In genomic region chr11:110294509-110294908, GRCh38 we compare ENCODE assay signal across 8 cellular contexts. TPM values are rescaled to one million over a fixed set of nuclear protein-coding genes. Genes with fewer than 3 reads are reported as not detected.
DNase-seq lines count a peak whose midpoint lies in the region; ATAC-seq and TF ChIP-seq lines count a peak whose summit lies in the region.

No MANE protein-coding gene starts in this region.

- no TSS peak for BruUV-seq in MCF 10A (replicated peaks; lab: Mats Ljungman, UMichigan)

- H3K4me3 Mint-ChIP-seq in IgD-negative memory B cell, result peak overlapping the region in 3 of 4 donors; percentile 38 to 97 (median 96)
- H3K4me3 Mint-ChIP-seq in MCF 10A (ENCODE audit: unreplicated experiment), result peak overlapping the region; percentile 81

- H3K36me3 ChIP-seq in muscle layer of colon (ENCODE audit: insufficient read depth, low read length) (no peaks in the 10 kb centered on the region), mucosa of descending colon (ENCODE audit: low read depth) (no peaks in the 10 kb centered on the region)

- intact Hi-C loops in MCF 10A (cut with micrococcal nuclease), result no loop called here
- intact Hi-C loops in mucosa of descending colon (cut with DNase I, micrococcal nuclease), result no loop called here

- peaks cover 24% of the 10 kb centered on the region for H3K4me1 ChIP-seq in muscle layer of colon (ENCODE audit: insufficient read depth, low read length)
- peaks cover 4% of the 10 kb centered on the region for H3K4me1 ChIP-seq in mucosa of descending colon (ENCODE audit: low read depth)

- POLR2A ChIA-PET in AG04450 (lab: Yijun Ruan, JAX) (interaction anchor here (0.6 kb wide), 1 partner anchor 11 kb away, joined by 3 read pairs; no protein-coding TSS in a partner anchor), MCF 10A (lab: Yijun Ruan, JAX) (interaction anchor here (0.9 to 2.8 kb wide), 4 partner anchors 14 to 202 kb away, joined by 3 to 11 read pairs (median 6); no protein-coding TSS in a partner anchor)

- ATAC-seq in mucosa of descending colon (no peak), GM18502 (IDR thresholded peaks at IDR 0.05; ENCODE audit: poor library complexity, unreplicated experiment) (no peak)

- no peak for DNase-seq in AG04450 (ENCODE audit: low read depth, low spot score)
- no peak for DNase-seq in MCF 10A (ENCODE audit: unreplicated experiment)
- no peak for DNase-seq in stimulated activated naive CD4-positive, alpha-beta T cell (lab: John Stamatoyannopoulos, UW)
- DNase-seq in mucosa of descending colon, result no peak
- DNase-seq in NCI-H1048 (lab: John Stamatoyannopoulos, UW), result no peak

- H3K4me3 ChIP-seq in AG04450 (ENCODE audit: low read depth, low read length) (peak overlapping the region; percentile 79), muscle layer of colon (ENCODE audit: low read depth in 1 of 2, low read length in 2 of 2) (peak overlapping the region; percentile 4 to 10), mucosa of descending colon (no peak overlapping the region)

- CTCF ChIA-PET in AG04450 (lab: Charles Lee), result interaction anchor here (0.6 to 1.3 kb wide), 5 partner anchors 15 to 139 kb away, joined by 3 to 7 read pairs (median 4); no protein-coding TSS in a partner anchor
- CTCF ChIA-PET in MCF 10A (lab: Yijun Ruan, JAX), result interaction anchor here (1.5 kb wide), 1 partner anchor 10 kb away, joined by 3 read pairs; no protein-coding TSS in a partner anchor

- H3K9me3 Mint-ChIP-seq in IgD-negative memory B cell (no peaks in the 10 kb centered on the region), MCF 10A (ENCODE audit: unreplicated experiment) (no peaks in the 10 kb centered on the region)

- H3K4me1 Mint-ChIP-seq in IgD-negative memory B cell, result peaks cover 21 to 39% (median 29%) of the 10 kb centered on the region in 3 donors
- H3K4me1 Mint-ChIP-seq in MCF 10A (ENCODE audit: insufficient read depth, unreplicated experiment), result peaks cover 27% of the 10 kb centered on the region

- H3K36me3 Mint-ChIP-seq in IgD-negative memory B cell (peaks cover 2% of the 10 kb centered on the region), MCF 10A (ENCODE audit: insufficient read depth, unreplicated experiment) (peaks cover 5% of the 10 kb centered on the region)

- no peak for TF ChIP-seq CTCF in AG04450 (IDR thresholded peaks at IDR 0.05; ENCODE audit: low read depth, low read length)
- no peak for TF ChIP-seq CTCF in MCF 10A (IDR thresholded peaks at IDR 0.05; ENCODE audit: unreplicated experiment)
- TF ChIP-seq CTCF in mucosa of descending colon (IDR thresholded peaks at IDR 0.05), result no peak

- H3K9me3 ChIP-seq in AG04450 (ENCODE audit: control insufficient read depth, insufficient read depth, low read length), result no peaks in the 10 kb centered on the region; the same call in 1 of the 2 replicates
- no peaks in the 10 kb centered on the region for H3K9me3 ChIP-seq in muscle layer of colon (ENCODE audit: low read length)
- H3K9me3 ChIP-seq in mucosa of descending colon, result no peaks in the 10 kb centered on the region

- H3K27ac ChIP-seq in AG04450 (ENCODE audit: low read depth, low read length) (no peak overlapping the region), muscle layer of colon (ENCODE audit: low read depth, low read length) (no peak overlapping the region)

- H3K27ac Mint-ChIP-seq in IgD-negative memory B cell (peak overlapping the region in 1 of 3 donors; percentile 35), MCF 10A (ENCODE audit: low read depth, unreplicated experiment) (peak overlapping the region; percentile 69)

- H3K27me3 Mint-ChIP-seq in IgD-negative memory B cell (no peaks in the 10 kb centered on the region), MCF 10A (ENCODE audit: insufficient read depth, unreplicated experiment) (no peaks in the 10 kb centered on the region)

- H3K27me3 ChIP-seq in AG04450 (ENCODE audit: control insufficient read depth, insufficient read depth, low read length) (no peaks in the 10 kb centered on the region), muscle layer of colon (ENCODE audit: control insufficient read depth in 1 of 2, insufficient read depth in 2 of 2, low read length in 2 of 2) (no peaks in the 10 kb centered on the region)

- no peak overlapping the region for H3K9ac ChIP-seq in muscle layer of colon (ENCODE audit: low read length)

RNA-seq across cellular contexts. Expression of gene RDX, which starts 1.9 kb away (rescaled TPM):
- polyA plus RNA-seq in AG04450 (2011; rRNA removed) (71.3 and 92.3 TPM in 2 replicates), IgD-negative memory B cell (19.6 TPM)
- 27.7 and 60.0 TPM in 2 replicates for polyA minus RNA-seq in AG04450 (2011; rRNA and poly(A)+ RNA removed)
- total RNA-seq in MCF 10A (2022) (132 and 145 TPM in 2 replicates), mucosa of descending colon (10 to 100 TPM; 26.7 to 83.7 (median 26.8) TPM)
